In the genomic region with DNA sequence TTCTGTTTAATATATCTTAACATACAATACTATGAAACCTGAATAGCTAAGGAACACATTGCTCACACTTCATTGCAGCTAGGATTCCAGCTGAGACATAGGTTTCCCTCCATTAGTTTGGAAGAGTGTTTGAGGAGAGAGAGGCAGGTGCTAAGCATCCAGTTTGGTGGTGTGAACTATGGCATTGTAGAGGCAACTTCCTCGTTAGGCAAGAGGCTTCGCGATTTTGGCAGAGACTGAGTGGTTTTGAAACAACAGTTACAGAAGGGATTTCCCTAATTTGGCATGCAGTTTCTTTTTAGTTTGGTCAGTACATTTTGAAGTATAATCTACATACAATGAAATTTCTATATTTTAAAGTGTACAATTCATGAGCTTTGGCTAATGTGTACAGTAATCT, we compare ENCODE assay signal across 11 cellular contexts.
DNase-seq lines count a peak whose midpoint lies in the region; ATAC-seq and TF ChIP-seq lines count a peak whose summit lies in the region.
"Had no signal": no experiment of that assay in that cellular context is flagged by ENCODE, and none has a peak within 500 bp of the region (broad histone marks: within the 10 kb centered on the region; RNA-seq: fewer than 3 reads in every experiment).

No MANE protein-coding gene starts in this region.

- H3K4me3 Mint-ChIP-seq in activated CD8-positive, alpha-beta memory T cell treated with anti-CD3 and anti-CD28 coated beads, Interleukin-2, amount 10 ng/mL, durations not matched to agents 7 days and 5 days, result no peak overlapping the region

- peaks cover under 1% of the 10 kb centered on the region for H3K36me3 ChIP-seq in OCI-LY3 (replicated peaks; ENCODE audit: low read depth, low read length)
- H3K36me3 ChIP-seq: ascending aorta had no signal

- peaks cover 5% of the 10 kb centered on the region for H3K9me3 Mint-ChIP-seq in activated CD8-positive, alpha-beta memory T cell treated with anti-CD3 and anti-CD28 coated beads, Interleukin-2, amount 10 ng/mL, durations not matched to agents 7 days and 5 days (ENCODE audit: low read depth)

- no peak overlapping the region; the same call in 1 of the 2 replicates for H3K27ac ChIP-seq in OCI-LY3 (ENCODE audit: low read length)
- H3K27ac ChIP-seq: ascending aorta had no signal

- H3K4me3 ChIP-seq in OCI-LY3 (ENCODE audit: low read length), result no peak overlapping the region
- H3K4me3 ChIP-seq: ascending aorta had no signal

- H3K36me3 Mint-ChIP-seq in activated CD8-positive, alpha-beta memory T cell treated with anti-CD3 and anti-CD28 coated beads, Interleukin-2, amount 10 ng/mL, durations not matched to agents 7 days and 5 days, result peaks cover 1% of the 10 kb centered on the region

- no peak for TF ChIP-seq CTCF in OCI-LY3 (IDR thresholded peaks at IDR 0.05; ENCODE audit: low read depth, low read length)

- peaks cover 17% of the 10 kb centered on the region for H3K4me1 Mint-ChIP-seq in activated CD8-positive, alpha-beta memory T cell treated with anti-CD3 and anti-CD28 coated beads, Interleukin-2, amount 10 ng/mL, durations not matched to agents 7 days and 5 days

- intact Hi-C loops in left cardiac atrium (cut with DNase I), result no loop called here

- H3K27me3 ChIP-seq in OCI-LY3 (ENCODE audit: low read depth, low read length), result no peaks in the 10 kb centered on the region
- H3K27me3 ChIP-seq: ascending aorta had no signal

- peak; percentile 90 for ATAC-seq in GM18505 (IDR thresholded peaks at IDR 0.05; ENCODE audit: unreplicated experiment)
- peak; percentile 86 for ATAC-seq in GM19395 (IDR thresholded peaks at IDR 0.05; ENCODE audit: unreplicated experiment)
- ATAC-seq in HG02943 (IDR thresholded peaks at IDR 0.05; ENCODE audit: low read depth, unreplicated experiment), result peak; percentile 73
- ATAC-seq in activated CD8-positive, alpha-beta memory T cell treated with anti-CD3 and anti-CD28 coated beads, Interleukin-2, amount 10 ng/mL, durations not matched to agents 7 days and 5 days, result no peak
- no peak for ATAC-seq in left cardiac atrium
- ATAC-seq: Panc1 had no signal

- H3K4me1 ChIP-seq in OCI-LY3 (ENCODE audit: low read length), result peaks cover 20% of the 10 kb centered on the region
- H3K4me1 ChIP-seq: ascending aorta had no signal

- H3K27ac Mint-ChIP-seq in activated CD8-positive, alpha-beta memory T cell treated with anti-CD3 and anti-CD28 coated beads, Interleukin-2, amount 10 ng/mL, durations not matched to agents 7 days and 5 days, result no peak overlapping the region

- DNase-seq in HuH-7 (ENCODE audit: low spot score), result no peak
- DNase-seq in stimulated activated naive CD4-positive, alpha-beta T cell (lab: John Stamatoyannopoulos, UW), result no peak
- no peak for DNase-seq in activated CD8-positive, alpha-beta memory T cell treated with anti-CD3 and anti-CD28 coated beads, Interleukin-2, amount 10 ng/mL, durations not matched to agents 7 days and 5 days
- DNase-seq in left cardiac atrium, result no peak
- DNase-seq: activated CD4-positive, alpha-beta T cell treated with anti-CD3 and anti-CD28 coated beads for 1 hour had no signal

- TF ChIP-seq POLR2A in GM18505 (IDR thresholded peaks at IDR 0.05; ENCODE audit: borderline replicate concordance, extremely low read depth, insufficient read depth, insufficient read length), result no peak

- peaks cover 10% of the 10 kb centered on the region for H3K27me3 Mint-ChIP-seq in activated CD8-positive, alpha-beta memory T cell treated with anti-CD3 and anti-CD28 coated beads, Interleukin-2, amount 10 ng/mL, durations not matched to agents 7 days and 5 days

- no peak overlapping the region for H2AFZ ChIP-seq in OCI-LY3 (ENCODE audit: low read depth, low read length)

- peaks cover 4% of the 10 kb centered on the region; the same call in 1 of the 2 replicates for H3K9me3 ChIP-seq in OCI-LY3 (ENCODE audit: insufficient read depth, low read length)
- H3K9me3 ChIP-seq: ascending aorta had no signal

- CTCF ChIA-PET in activated CD8-positive, alpha-beta memory T cell treated with anti-CD3 and anti-CD28 coated beads, Interleukin-2, amount 10 ng/mL, durations not matched to agents 7 days and 5 days (lab: Charles Lee), result no interaction called here

- H3K4me2 ChIP-seq in OCI-LY3 (ENCODE audit: low read length), result peak overlapping the region; percentile 61

- no peak overlapping the region for H3K9ac ChIP-seq in OCI-LY3 (ENCODE audit: low read length)

- no peaks in the 10 kb centered on the region for H4K20me1 ChIP-seq in OCI-LY3 (ENCODE audit: insufficient read depth, low read length)

- H3K79me2 ChIP-seq in OCI-LY3 (ENCODE audit: low read length), result no peaks in the 10 kb centered on the region

Comparison
In these comparisons a context has a peak if more than half of its experiments do, and no peak if none do; other contexts are left out.
1. ATAC-seq: peak in GM18505 (single experiment), GM19395 (single experiment) and HG02943 (single experiment); none in activated CD8-positive, alpha-beta memory T cell treated with anti-CD3 and anti-CD28 coated beads, Interleukin-2, amount 10 ng/mL, durations not matched to agents 7 days and 5 days (single experiment) and left cardiac atrium (0 of 2).